Comparison of ENCODE assay signal across 8 cellular contexts in the genomic region with DNA sequence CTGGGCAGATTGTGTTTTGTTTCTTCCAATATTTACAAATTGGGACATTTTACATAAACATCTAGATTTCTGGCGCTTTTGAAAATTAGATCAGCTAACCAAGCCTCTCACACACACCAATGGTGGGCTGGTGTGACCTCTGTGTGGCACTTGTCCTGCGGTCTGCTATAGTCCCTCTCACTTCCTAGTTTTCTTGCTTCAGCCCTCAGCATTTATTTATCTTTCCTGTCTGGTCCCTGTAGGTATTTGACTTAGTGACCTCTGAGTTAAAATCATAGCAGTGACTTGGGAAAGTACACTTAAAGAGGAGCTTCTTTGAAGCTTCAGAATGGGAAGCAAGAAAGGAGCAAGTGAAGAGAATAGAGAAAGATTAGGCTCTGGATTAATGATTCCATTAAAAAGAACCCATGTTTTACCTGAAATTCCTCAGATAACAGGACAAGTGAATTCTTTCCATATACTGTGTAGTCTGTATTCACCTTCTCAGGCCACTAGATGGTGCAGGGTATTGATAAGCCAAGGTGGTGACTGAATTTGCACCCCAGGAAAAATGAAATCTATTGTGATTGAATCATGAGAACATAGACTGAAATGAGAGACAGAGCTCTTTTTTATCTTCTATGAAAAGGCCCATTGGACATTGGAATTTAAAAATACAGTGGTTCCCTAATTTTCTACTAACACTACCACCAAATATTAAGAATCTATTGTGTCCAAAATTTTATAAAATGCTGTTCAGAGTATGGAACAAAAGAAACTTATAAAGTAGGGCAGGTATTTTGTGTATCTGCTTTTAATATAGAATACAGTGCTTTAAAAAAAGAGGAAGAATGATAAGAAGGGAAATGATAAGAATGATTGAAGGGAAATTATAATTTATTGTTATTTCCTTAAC. TPM values are rescaled to one million over a fixed set of nuclear protein-coding genes. Genes with fewer than 3 reads are reported as not detected.
DNase-seq lines count a peak whose midpoint lies in the region; ATAC-seq, FAIRE-seq and TF ChIP-seq lines count a peak whose summit lies in the region.

No MANE protein-coding gene starts in this region.

- peak; percentile 89 for TF ChIP-seq RAD21 in GM12878 (IDR thresholded peaks at IDR 0.05; ENCODE audit: insufficient read depth, low read depth, low read length)

- H3K4me3 ChIP-seq in GM12878 = no peak overlapping the region

- H3K9ac ChIP-seq in GM12878 (ENCODE audit: control insufficient read depth, insufficient read depth, low read length) = no peak overlapping the region; the same call in 1 of the 2 replicates

- POLR2A ChIA-PET in GM12878 (lab: Charles Lee) = interaction anchor here (1.0 to 2.5 kb wide), 5 partner anchors 13 to 26 kb away, joined by 3 to 8 read pairs (median 5); no protein-coding TSS in a partner anchor

- H3K36me3 ChIP-seq in GM12878 (ENCODE audit: control insufficient read depth in 2 of 2, insufficient read depth in 2 of 2, low read length in 1 of 2) = no peaks in the 10 kb centered on the region

- CTCF ChIA-PET in GM12878 (lab: Yijun Ruan, JAX) = interaction anchor here (0.6 to 8.4 kb wide), 41 partner anchors 8 to 875 kb away, joined by 3 to 304 read pairs (median 5); no protein-coding TSS in a partner anchor

- RAD21 ChIA-PET in GM12878 (lab: Charles Lee; ENCODE audit: unreplicated experiment) = interaction anchor here (0.5 to 9.5 kb wide), 20 partner anchors 7 to 109 kb away, joined by 3 to 204 read pairs (median 6); a partner anchor contains a TSS

- DNase-seq in NCI-H1417 (lab: John Stamatoyannopoulos, UW) (peak in 2 of 3 experiments; percentile 8 to 45), NCI-H1417 treated with DMSO at 0.1 percent for 48 hours (lab: John Stamatoyannopoulos, UW) (no peak), KBM-7 (peak; percentile 50), GM12878 (ENCODE audit: low read depth, low spot score) (no peak), neural crest cell (ENCODE audit: low read depth, low spot score) (no peak), D341Med (ENCODE audit: low spot score) (no peak)

- H3K79me2 ChIP-seq in GM12878 (ENCODE audit: control insufficient read depth, insufficient read depth, low read length) = no peaks in the 10 kb centered on the region

- no peak overlapping the region for H3K4me3 Mint-ChIP-seq in neural crest cell

- peak; percentile 62 for ATAC-seq in GM19438 (IDR thresholded peaks at IDR 0.05; ENCODE audit: low read depth, unreplicated experiment)
- peak; percentile 84 for ATAC-seq in GM12878
- ATAC-seq in GM19467 (IDR thresholded peaks at IDR 0.05; ENCODE audit: unreplicated experiment) = no peak

- H3K27me3 Mint-ChIP-seq in neural crest cell (ENCODE audit: low read depth) = peaks cover 27% of the 10 kb centered on the region

- H3K4me1 ChIP-seq in GM12878 (ENCODE audit: control insufficient read depth, insufficient read depth, low read length) = peaks cover 30% of the 10 kb centered on the region

- H3K4me2 ChIP-seq in GM12878 (ENCODE audit: control insufficient read depth, insufficient read depth) = peak overlapping the region; percentile 45

- TF ChIP-seq POLR2A in GM12878 (IDR thresholded peaks at IDR 0.05; ENCODE audit: low read depth, low read length) = no peak

- intact Hi-C loops in GM12878 (cut with micrococcal nuclease; ENCODE audit: unreplicated experiment) = loop anchor here (1.0 to 2.0 kb wide), 3 partner anchors 26 to 110 kb away; no protein-coding TSS in a partner anchor

- H2AFZ ChIP-seq in GM12878 (ENCODE audit: control insufficient read depth, low read depth, low read length) = peak overlapping the region; percentile 1; the same call in 1 of the 2 replicates

- no peaks in the 10 kb centered on the region for H3K27me3 ChIP-seq in GM12878 (replicated peaks in 1 of 2; ENCODE audit: control insufficient read depth in 2 of 2, insufficient read depth in 2 of 2, low read length in 1 of 2)

- no peak for TF ChIP-seq EP300 in GM12878 (IDR thresholded peaks at IDR 0.05; ENCODE audit: borderline replicate concordance in 1 of 2, control insufficient read depth in 1 of 2, low read depth in 2 of 2, low read length in 2 of 2)

- H4K20me1 ChIP-seq in GM12878 (ENCODE audit: control insufficient read depth, insufficient read depth) = no peaks in the 10 kb centered on the region

- no peaks in the 10 kb centered on the region for H3K9me3 ChIP-seq in GM12878 (replicated peaks; ENCODE audit: control insufficient read depth, insufficient read depth, low read length)

- WGBS in GM12878 (ENCODE audit: insufficient coverage, insufficient replicate concordance, low lambda C conversion rate, missing lambda C conversion rate) = 18% methylated on average over 2 of the region's 2 CpGs

- peak; percentile 88 for FAIRE-seq in GM12878 (lab: Jason Lieb, UNC)

- no peaks in the 10 kb centered on the region for H3K36me3 Mint-ChIP-seq in neural crest cell (ENCODE audit: low read depth)

- no peak overlapping the region for H3K27ac ChIP-seq in GM12878 (ENCODE audit: control insufficient read depth, insufficient read depth)

- TF ChIP-seq CTCF in GM12878 (IDR thresholded peaks at IDR 0.05 in 2 of 3, conservative IDR thresholded peaks at IDR 0.05 in 1 of 3; ENCODE audit: control insufficient read depth in 2 of 3, extremely low read depth in 1 of 3, insufficient read depth in 1 of 3, low read depth in 3 of 3, low read length in 3 of 3) (peak; percentile 72 to 81 (median 74)), neural crest cell (conservative IDR thresholded peaks at IDR 0.05) (peak; percentile 63)

- no peaks in the 10 kb centered on the region for H3K4me1 Mint-ChIP-seq in neural crest cell

- no peak overlapping the region for H3K27ac Mint-ChIP-seq in neural crest cell (ENCODE audit: unreplicated experiment)

- in situ Hi-C loops in KBM-7 (cut with MboI; ENCODE audit: low pct_unique_long_range_greater_than_20kb, low sequenced_read_pairs) = no loop called here
- in situ Hi-C loops in GM12878 (cut with MboI) = no loop called here

- no peaks in the 10 kb centered on the region for H3K9me3 Mint-ChIP-seq in neural crest cell

- BruUV-seq in GM12878 (replicated peaks; lab: Mats Ljungman, UMichigan) = no TSS peak

- SMC1A ChIA-PET in GM12878 (lab: Charles Lee; ENCODE audit: uncharacterized antibody, unreplicated experiment) = interaction anchor here (0.9 to 10.8 kb wide), 26 partner anchors 8 to 114 kb away, joined by 3 to 253 read pairs (median 4); a partner anchor contains a TSS

TF ChIP-seq in GM12878, 131 proteins besides CTCF, POLR2A, EP300 and RAD21 (continues in another document):
- TF ChIP-seq CHD2 (IDR thresholded peaks at IDR 0.05; ENCODE audit: borderline replicate concordance, low read depth, low read length) (0 out of 2 replicates have a peak, but pooled peaks have one; percentile 22), RUNX3 (IDR thresholded peaks at IDR 0.05; ENCODE audit: low read length) (peak; percentile 71), NFIC (IDR thresholded peaks at IDR 0.05; ENCODE audit: low read depth, low read length) (peak; percentile 17; the same call in 1 of the 2 replicates), FOXM1 (IDR thresholded peaks at IDR 0.05; ENCODE audit: low read depth, low read length) (peak; percentile 50; the same call in 1 of the 2 replicates), TCF3 (IDR thresholded peaks at IDR 0.05; ENCODE audit: borderline replicate concordance, insufficient read depth, low read depth, low read length) (no peak), TBL1XR1 (IDR thresholded peaks at IDR 0.05; ENCODE audit: low read depth, low read length) (peak; percentile 33; the same call in 1 of the 2 replicates), TCF7 (IDR thresholded peaks at IDR 0.05; ENCODE audit: borderline replicate concordance) (no peak)
- TF ChIP-seq, protein P1, sequence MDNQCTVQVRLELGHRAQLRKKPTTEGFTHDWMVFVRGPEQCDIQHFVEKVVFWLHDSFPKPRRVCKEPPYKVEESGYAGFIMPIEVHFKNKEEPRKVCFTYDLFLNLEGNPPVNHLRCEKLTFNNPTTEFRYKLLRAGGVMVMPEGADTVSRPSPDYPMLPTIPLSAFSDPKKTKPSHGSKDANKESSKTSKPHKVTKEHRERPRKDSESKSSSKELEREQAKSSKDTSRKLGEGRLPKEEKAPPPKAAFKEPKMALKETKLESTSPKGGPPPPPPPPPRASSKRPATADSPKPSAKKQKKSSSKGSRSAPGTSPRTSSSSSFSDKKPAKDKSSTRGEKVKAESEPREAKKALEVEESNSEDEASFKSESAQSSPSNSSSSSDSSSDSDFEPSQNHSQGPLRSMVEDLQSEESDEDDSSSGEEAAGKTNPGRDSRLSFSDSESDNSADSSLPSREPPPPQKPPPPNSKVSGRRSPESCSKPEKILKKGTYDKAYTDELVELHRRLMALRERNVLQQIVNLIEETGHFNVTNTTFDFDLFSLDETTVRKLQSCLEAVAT (IDR thresholded peaks at IDR 0.05) = 0 out of 2 replicates have a peak, but pooled peaks have one; percentile 37
- TF ChIP-seq, protein P2, sequence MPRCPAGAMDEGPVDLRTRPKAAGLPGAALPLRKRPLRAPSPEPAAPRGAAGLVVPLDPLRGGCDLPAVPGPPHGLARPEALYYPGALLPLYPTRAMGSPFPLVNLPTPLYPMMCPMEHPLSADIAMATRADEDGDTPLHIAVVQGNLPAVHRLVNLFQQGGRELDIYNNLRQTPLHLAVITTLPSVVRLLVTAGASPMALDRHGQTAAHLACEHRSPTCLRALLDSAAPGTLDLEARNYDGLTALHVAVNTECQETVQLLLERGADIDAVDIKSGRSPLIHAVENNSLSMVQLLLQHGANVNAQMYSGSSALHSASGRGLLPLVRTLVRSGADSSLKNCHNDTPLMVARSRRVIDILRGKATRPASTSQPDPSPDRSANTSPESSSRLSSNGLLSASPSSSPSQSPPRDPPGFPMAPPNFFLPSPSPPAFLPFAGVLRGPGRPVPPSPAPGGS (IDR thresholded peaks at IDR 0.05; ENCODE audit: borderline replicate concordance, insufficient read depth, low read depth, low read length, poor library complexity, severe bottlenecking) = no peak

RNA-seq across cellular contexts. Expression of a gene that starts 7.1 kb away (rescaled TPM):
- 12.9 and 13.3 TPM in 2 replicates for total RNA-seq in GM12878 (2013; cell fraction: nucleolus; rRNA removed)
- total RNA-seq in GM12878 (2014; rRNA removed) (6.6 and 7.0 TPM in 2 replicates), GM12878 (2014; rRNA removed; fragmentation: Illumina TruSeq; extraction: Trizol) (8.4 and 9.4 TPM in 2 replicates), GM12878 (2021) (8.1 and 9.3 TPM in 2 replicates), neural crest cell (2.0 and 2.3 TPM in 2 replicates)
- 2.7 TPM for polyA plus RNA-seq in GM12878 (2011; ENCODE audit: low read depth)
- polyA plus RNA-seq in GM12878 (2011; rRNA removed) (12.0 and 19.7 TPM in 2 replicates), GM12878 (2014; fragmentation: Illumina TruSeq; extraction: Trizol) (12.5 and 16.9 TPM in 2 replicates), GM12878 (2014; fragmentation: Nextera tagmentation; extraction: Ambion mirVana) (1 to 10 TPM; 9.5 to 9.9 TPM), GM12878 (2014; rRNA removed) (4.9 and 5.1 TPM in 2 replicates), GM12878 (2016; fragmentation: Nextera tagmentation; extraction: Ambion mirVana) (10 to 100 TPM; 14.6 to 15.0 TPM)
- polyA plus RNA-seq in GM12878 (2011; cell fraction: cytosol; rRNA removed) = 3.9 and 5.0 TPM in 2 replicates
- 4.3 and 4.5 TPM in 2 replicates for polyA plus RNA-seq in GM12878 (2011; cell fraction: nucleus; rRNA removed)
- polyA plus RNA-seq in GM12878 (2012) = 6.6 and 8.6 TPM in 2 replicates
- 8.9 and 12.4 TPM in 2 replicates for polyA minus RNA-seq in GM12878 (2011; rRNA and poly(A)+ RNA removed)
- polyA minus RNA-seq in GM12878 (2011; cell fraction: cytosol; rRNA and poly(A)+ RNA removed) = 2.9 and 3.7 TPM in 2 replicates
- polyA minus RNA-seq in GM12878 (2011; cell fraction: nucleus; rRNA and poly(A)+ RNA removed) = 3.4 and 3.7 TPM in 2 replicates

Comparison
In these comparisons a context has a peak if more than half of its experiments do, and no peak if none do; other contexts are left out.
1. DNase-seq: peak in NCI-H1417 (2 of 3) and KBM-7 (single experiment); none in NCI-H1417 treated with DMSO at 0.1 percent for 48 hours (single experiment), GM12878 (single experiment), neural crest cell (single experiment) and D341Med (single experiment).